Comparison of ENCODE assay signal across 10 cellular contexts in genomic region chr2:23155022-23155421, GRCh38.
"Had no signal": no experiment of that assay in that cellular context is flagged by ENCODE, and none has a peak within 500 bp of the region (broad histone marks: within the 10 kb centered on the region; RNA-seq: fewer than 3 reads in every experiment).

No MANE protein-coding gene starts in this region.

- H3K4me1 ChIP-seq: HAP-1 had no signal

- H3K9me3 ChIP-seq: HAP-1 had no signal

- H3K36me3 ChIP-seq: HAP-1 had no signal

- ATAC-seq: HCT116, K562 had no signal

- DNase-seq: GM23248, GOT3, H7, HFFc6, IMR-90, KG1 had no signal

- H3K4me3 ChIP-seq: GM23248, HAP-1, K562 had no signal

- H3K27ac ChIP-seq: GM23248, HL-60 had no signal
